Comparison of ENCODE assay signal across 25 cellular contexts in genomic region chr6:131778134-131778533, GRCh38.
"Had no signal": no experiment of that assay in that cellular context is flagged by ENCODE, and none has a peak within 500 bp of the region (broad histone marks: within the 10 kb centered on the region; RNA-seq: fewer than 3 reads in every experiment).

No MANE protein-coding gene starts in this region.

- H3K27ac ChIP-seq: esophagus squamous epithelium, heart right ventricle, pancreas, psoas muscle, right atrium auricular region, upper lobe of right lung, WERI-Rb-1 had no signal

- H3K36me3 ChIP-seq: esophagus squamous epithelium, heart right ventricle, pancreas, right atrium auricular region, stomach, upper lobe of right lung, WERI-Rb-1 had no signal

- H3K9me3 ChIP-seq: esophagus squamous epithelium, heart right ventricle, pancreas, psoas muscle, right atrium auricular region, stomach, upper lobe of right lung had no signal

- H3K36me3 Mint-ChIP-seq: activated CD8-positive, alpha-beta memory T cell treated with anti-CD3 and anti-CD28 coated beads, Interleukin-2, amount 10 ng/mL, durations not matched to agents 7 days and 5 days; activated naive CD4-positive, alpha-beta T cell treated with anti-CD3 and anti-CD28 coated beads, Interleukin-2, amount 50 U/mL, for 24 hours; natural killer cell; stimulated activated memory B cell treated with anti-CD40 and anti-IgM and Interleukin-4, amounts not matched to agents 10 μg/mL and 1 μg/mL and 100 μg/mL, for 72 hours had no signal

- H3K9me3 Mint-ChIP-seq: activated CD4-positive, alpha-beta T cell treated with anti-CD3 and anti-CD28 coated beads, Interleukin-2, amount 10 ng/mL, durations not matched to agents 7 days and 5 days; activated CD8-positive, alpha-beta T cell treated with anti-CD3 and anti-CD28 coated beads for 36 hours; activated naive CD4-positive, alpha-beta T cell treated with anti-CD3 and anti-CD28 coated beads, Interleukin-2, amount 50 U/mL, for 24 hours; endodermal cell; natural killer cell; stimulated activated memory B cell treated with anti-CD40 and anti-IgM and Interleukin-4, amounts not matched to agents 10 μg/mL and 1 μg/mL and 100 μg/mL, for 72 hours had no signal

- H3K4me3 Mint-ChIP-seq: activated CD4-positive, alpha-beta T cell treated with anti-CD3 and anti-CD28 coated beads, Interleukin-2, amount 10 ng/mL, durations not matched to agents 7 days and 5 days; activated CD8-positive, alpha-beta memory T cell treated with anti-CD3 and anti-CD28 coated beads, Interleukin-2, amount 10 ng/mL, durations not matched to agents 7 days and 5 days; activated CD8-positive, alpha-beta T cell treated with anti-CD3 and anti-CD28 coated beads for 36 hours; activated naive CD4-positive, alpha-beta T cell treated with anti-CD3 and anti-CD28 coated beads, Interleukin-2, amount 50 U/mL, for 24 hours; endodermal cell; natural killer cell; stimulated activated memory B cell treated with anti-CD40 and anti-IgM and Interleukin-4, amounts not matched to agents 10 μg/mL and 1 μg/mL and 100 μg/mL, for 72 hours had no signal

- H3K27me3 ChIP-seq: heart right ventricle, pancreas, right atrium auricular region, stomach, upper lobe of right lung had no signal

- H3K27ac Mint-ChIP-seq: activated CD4-positive, alpha-beta T cell treated with anti-CD3 and anti-CD28 coated beads, Interleukin-2, amount 10 ng/mL, durations not matched to agents 7 days and 5 days; activated CD8-positive, alpha-beta memory T cell treated with anti-CD3 and anti-CD28 coated beads, Interleukin-2, amount 10 ng/mL, durations not matched to agents 7 days and 5 days; activated CD8-positive, alpha-beta T cell treated with anti-CD3 and anti-CD28 coated beads for 36 hours; activated naive CD4-positive, alpha-beta T cell treated with anti-CD3 and anti-CD28 coated beads, Interleukin-2, amount 50 U/mL, for 24 hours; endodermal cell; natural killer cell; stimulated activated memory B cell treated with anti-CD40 and anti-IgM and Interleukin-4, amounts not matched to agents 10 μg/mL and 1 μg/mL and 100 μg/mL, for 72 hours had no signal

- H3K4me3 ChIP-seq: esophagus squamous epithelium, heart right ventricle, lung, pancreas, psoas muscle, right atrium auricular region, stomach, upper lobe of right lung had no signal

- H3K4me1 ChIP-seq: pancreas, psoas muscle, upper lobe of right lung had no signal

- DNase-seq: activated CD4-positive, alpha-beta T cell treated with anti-CD3 and anti-CD28 coated beads, Interleukin-2, amount 10 ng/mL, durations not matched to agents 7 days and 5 days; activated CD4-positive, CD25-positive, alpha-beta regulatory T cell treated with anti-CD3 and anti-CD28 coated beads, Interleukin-2, amount 50 U/mL, for 72 hours; activated CD8-positive, alpha-beta memory T cell treated with anti-CD3 and anti-CD28 coated beads, Interleukin-2, amount 10 ng/mL, durations not matched to agents 7 days and 5 days; activated CD8-positive, alpha-beta T cell treated with anti-CD3 and anti-CD28 coated beads for 36 hours; activated effector memory CD4-positive, alpha-beta T cell treated with anti-CD3 and anti-CD28 coated beads, Interleukin-2, amount 50 U/mL, for 16 hours; activated T-cell treated with anti-CD3 and anti-CD28 coated beads for 4 hours; cerebellar nuclear complex; cortex of kidney; endodermal cell; esophagus squamous epithelium; heart right ventricle; midbrain; natural killer cell; pancreas; psoas muscle; stimulated activated CD4-positive, alpha-beta T cell treated with anti-CD3 and anti-CD28 coated beads, Interleukin-2, amount 100 ng/mL, for 24 hours; stomach; T-helper 1 cell; upper lobe of right lung; WERI-Rb-1 had no signal

- ATAC-seq: activated CD8-positive, alpha-beta memory T cell treated with anti-CD3 and anti-CD28 coated beads, Interleukin-2, amount 10 ng/mL, durations not matched to agents 7 days and 5 days; activated CD8-positive, alpha-beta T cell treated with anti-CD3 and anti-CD28 coated beads for 36 hours; heart right ventricle; left lobe of liver; natural killer cell; pancreas; psoas muscle; stimulated activated memory B cell treated with anti-CD40 and anti-IgM and Interleukin-4, amounts not matched to agents 10 μg/mL and 1 μg/mL and 100 μg/mL, for 72 hours; upper lobe of right lung had no signal

- H3K4me1 Mint-ChIP-seq: activated CD4-positive, alpha-beta T cell treated with anti-CD3 and anti-CD28 coated beads, Interleukin-2, amount 10 ng/mL, durations not matched to agents 7 days and 5 days; activated CD8-positive, alpha-beta memory T cell treated with anti-CD3 and anti-CD28 coated beads, Interleukin-2, amount 10 ng/mL, durations not matched to agents 7 days and 5 days; activated naive CD4-positive, alpha-beta T cell treated with anti-CD3 and anti-CD28 coated beads, Interleukin-2, amount 50 U/mL, for 24 hours; natural killer cell had no signal
